ENCODE assay signal across 15 cellular contexts in the genomic region with DNA sequence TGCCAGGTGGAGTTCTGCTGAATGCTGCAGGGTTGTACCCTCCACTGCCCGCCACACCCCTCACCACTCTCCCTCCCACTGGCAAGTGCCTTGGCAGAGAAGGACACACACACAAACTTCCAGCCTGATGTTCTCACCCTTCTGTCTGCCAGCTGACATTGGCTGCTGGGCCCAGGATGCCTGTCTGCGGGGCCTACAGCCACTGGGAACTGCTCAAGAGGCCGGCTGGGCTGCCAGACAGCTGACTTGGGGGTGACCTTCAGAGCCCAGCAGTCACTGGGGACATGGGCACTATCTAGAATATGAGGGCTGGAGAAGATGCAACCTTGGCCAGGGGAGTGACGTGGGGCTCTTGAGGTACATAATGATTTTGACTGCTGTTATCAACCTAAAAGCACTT.
DNase-seq lines count a peak whose midpoint lies in the region; ATAC-seq, FAIRE-seq and TF ChIP-seq lines count a peak whose summit lies in the region.
"Had no signal": no experiment of that assay in that cellular context is flagged by ENCODE, and none has a peak within 500 bp of the region (broad histone marks: within the 10 kb centered on the region; RNA-seq: fewer than 3 reads in every experiment).

No MANE protein-coding gene starts in this region.

- H3K9ac ChIP-seq in H1 (replicated peaks in 1 of 4; ENCODE audit: extremely low read depth in 1 of 4, low read depth in 3 of 4, low read length in 3 of 4) = no peak overlapping the region

- no peaks in the 10 kb centered on the region for H3K79me1 ChIP-seq in H1 (ENCODE audit: low read depth, low read length)

- H3K14ac ChIP-seq in H1 (ENCODE audit: insufficient read length) = no peak overlapping the region

- no peak overlapping the region for H3K4me3 Mint-ChIP-seq in mesothelial cell of epicardium

- no peak overlapping the region for H3K4ac ChIP-seq in H1 (replicated peaks; ENCODE audit: insufficient read length, low read depth, low read length)

- no peak overlapping the region for H2BK5ac ChIP-seq in H1 (ENCODE audit: low read depth, low read length)

- no peak overlapping the region for H3K4me2 ChIP-seq in H1 (ENCODE audit: insufficient read depth in 1 of 2, low read depth in 2 of 2, low read length in 2 of 2)

- H4K20me1 ChIP-seq in H1 (replicated peaks in 1 of 2; ENCODE audit: control insufficient read depth in 1 of 2, insufficient read depth in 2 of 2, low read length in 2 of 2) = peaks cover 0 to 8% of the 10 kb centered on the region in 2 experiments

- H3K18ac ChIP-seq in H1 (ENCODE audit: extremely low read depth, low read length) = no peak overlapping the region

- no peak overlapping the region for H2BK20ac ChIP-seq in H1 (ENCODE audit: low read length)

- no peaks in the 10 kb centered on the region for H3K36me3 Mint-ChIP-seq in mesothelial cell of epicardium

- no peak overlapping the region for H4K5ac ChIP-seq in H1 (ENCODE audit: insufficient read length, low read depth, low read length)

- no peak overlapping the region for H3K23ac ChIP-seq in H1 (ENCODE audit: insufficient read length)

- H3K9me3 Mint-ChIP-seq in mesothelial cell of epicardium = no peaks in the 10 kb centered on the region

- no peak for FAIRE-seq in H1 (lab: Jason Lieb, UNC)

- no peak overlapping the region for H3K56ac ChIP-seq in H1 (replicated peaks; ENCODE audit: insufficient read length, low read depth, low read length)

- TF ChIP-seq RAD21 in H1 (IDR thresholded peaks at IDR 0.05 in 1 of 2, conservative IDR thresholded peaks at IDR 0.05 in 1 of 2; ENCODE audit: low read depth in 2 of 2, low read length in 2 of 2) = no peak

- H3K27me3 Mint-ChIP-seq in mesothelial cell of epicardium (ENCODE audit: low read depth) = peaks cover 18% of the 10 kb centered on the region

- H3K79me2 ChIP-seq in H1 (ENCODE audit: control insufficient read depth in 1 of 2, insufficient read depth in 2 of 2, low read length in 2 of 2) = no peaks in the 10 kb centered on the region

- ATAC-seq in Right ventricle myocardium inferior (peak; percentile 9), GM21526 (IDR thresholded peaks at IDR 0.05; ENCODE audit: low FRiP score, unreplicated experiment) (no peak)
- ATAC-seq: HCT116 had no signal

- CTCF ChIA-PET in H1 (lab: Charles Lee; ENCODE audit: partially characterized antibody) = interaction anchor here (0.8 to 7.3 kb wide), 15 partner anchors 9 to 188 kb away, joined by 3 to 110 read pairs (median 5); no protein-coding TSS in a partner anchor

- H3K4me3 ChIP-seq in H1 (ENCODE audit: extremely low read depth in 1 of 4, insufficient read depth in 2 of 4, low read depth in 3 of 4, low read length in 4 of 4) = no peak overlapping the region
- H3K4me3 ChIP-seq in tibial artery = no peak overlapping the region

- H3K4me1 Mint-ChIP-seq in mesothelial cell of epicardium = peaks cover 10% of the 10 kb centered on the region

- peak overlapping the region; percentile 3 for H3K27ac Mint-ChIP-seq in mesothelial cell of epicardium

- H4K8ac ChIP-seq in H1 (ENCODE audit: extremely low read depth, insufficient read depth, low read length) = peak overlapping the region; percentile 38

- intact Hi-C loops in Right ventricle myocardium inferior (cut with DNase I) = no loop called here
- intact Hi-C loops in cardiac septum (cut with DNase I) = no loop called here
- intact Hi-C loops in tibial artery (cut with DNase I; ENCODE audit: low total_unique reads) = no loop called here
- intact Hi-C loops in head of caudate nucleus (cut with DNase I) = no loop called here

- H4K91ac ChIP-seq in H1 (replicated peaks; ENCODE audit: insufficient read length, low read length) = no peak overlapping the region

- H2BK15ac ChIP-seq in H1 (ENCODE audit: low read length) = no peak overlapping the region

- no peak for DNase-seq in Right ventricle myocardium inferior (ENCODE audit: missing footprints)
- no peak for DNase-seq in cardiac septum (ENCODE audit: low spot score)
- DNase-seq in H1 (ENCODE audit: low read depth in 1 of 2, low spot score in 2 of 2) = no peak
- DNase-seq in mesothelial cell of epicardium (ENCODE audit: low spot score in 2 of 2, unreplicated experiment in 2 of 2) = no peak
- DNase-seq in tibial artery = no peak
- DNase-seq in foreskin melanocyte = no peak
- DNase-seq in head of caudate nucleus = no peak
- DNase-seq: 8988T, NCI-H1436 treated with DMSO at 0.1 percent for 48 hours, NCI-H2081 treated with DMSO at 0.1 percent for 48 hours, NCI-H226, NCI-H526 had no signal

- no peak for TF ChIP-seq CTCF in H1 (IDR thresholded peaks at IDR 0.05; ENCODE audit: control extremely low read depth in 1 of 3, insufficient read depth in 1 of 3, low read depth in 1 of 3, low read length in 3 of 3)
- TF ChIP-seq CTCF in mesothelial cell of epicardium (IDR thresholded peaks at IDR 0.05; ENCODE audit: unreplicated experiment) = no peak
- TF ChIP-seq CTCF in tibial artery (IDR thresholded peaks at IDR 0.05) = no peak

- 81% methylated on average over 4 of the region's 4 CpGs; no CpG with 5 or more reads in 1 of the 2 experiments for WGBS in H1 (ENCODE audit: extremely low coverage in 1 of 2, insufficient coverage in 1 of 2, insufficient read length in 1 of 2, insufficient replicate concordance in 2 of 2, low coverage in 1 of 2, low lambda C conversion rate in 2 of 2, missing lambda C conversion rate in 1 of 2), 2 experiments

- H3K9me3 ChIP-seq in H1 (ENCODE audit: insufficient read depth in 2 of 2, low read depth in 1 of 2, low read length in 1 of 2) (no peaks in the 10 kb centered on the region), tibial artery (no peaks in the 10 kb centered on the region)

- no peaks in the 10 kb centered on the region for H3K36me3 ChIP-seq in H1 (ENCODE audit: control insufficient read depth in 2 of 4, insufficient read depth in 4 of 4, low read length in 3 of 4)
- H3K36me3 ChIP-seq in tibial artery = no peaks in the 10 kb centered on the region

- no peak for TF ChIP-seq POLR2A in H1 (IDR thresholded peaks at IDR 0.05; ENCODE audit: control extremely low read depth in 1 of 2, low read depth in 2 of 2, low read length in 2 of 2)

- no peak overlapping the region for H2AK5ac ChIP-seq in H1 (ENCODE audit: low read depth, low read length)

- POLR2A ChIA-PET in H1 (lab: Charles Lee; ENCODE audit: partially characterized antibody) = no interaction called here

- H3K27ac ChIP-seq in H1 (ENCODE audit: low read depth, low read length) = no peak overlapping the region
- peak overlapping the region; percentile 23 to 84 for H3K27ac ChIP-seq in tibial artery
- H3K27ac ChIP-seq: C4-2B had no signal

- H2BK120ac ChIP-seq in H1 (replicated peaks; ENCODE audit: low read depth, low read length) = no peak overlapping the region

- H2BK12ac ChIP-seq in H1 (ENCODE audit: low read depth, low read length) = no peak overlapping the region

- H3K23me2 ChIP-seq in H1 (ENCODE audit: low read depth, low read length) = peaks cover 18% of the 10 kb centered on the region; the same call in 1 of the 2 replicates

- no peak for TF ChIP-seq EP300 in H1 (IDR thresholded peaks at IDR 0.05; ENCODE audit: borderline replicate concordance in 1 of 2, low read depth in 2 of 2, low read length in 2 of 2)

- peaks cover 7 to 27% (median 21%) of the 10 kb centered on the region in 4 experiments for H3K27me3 ChIP-seq in H1 (replicated peaks in 1 of 4; ENCODE audit: control insufficient read depth in 3 of 4, extremely low read depth in 1 of 4, insufficient read depth in 3 of 4, low read length in 3 of 4)
- H3K27me3 ChIP-seq in tibial artery = no peaks in the 10 kb centered on the region

- H2AFZ ChIP-seq in H1 (ENCODE audit: low read length) = no peak overlapping the region

- H3K4me1 ChIP-seq in H1 (replicated peaks in 1 of 4; ENCODE audit: control insufficient read depth in 3 of 4, insufficient read depth in 4 of 4, low read length in 3 of 4) (peaks cover 3 to 15% (median 13%) of the 10 kb centered on the region in 4 experiments), tibial artery (peaks cover 6 to 42% (median 38%) of the 10 kb centered on the region in 4 donors)

TF ChIP-seq in H1, 55 proteins besides CTCF, POLR2A, EP300 and RAD21:
- TF ChIP-seq CHD2 (IDR thresholded peaks at IDR 0.05; ENCODE audit: low read length) = no peak
- TF ChIP-seq SUZ12 (IDR thresholded peaks at IDR 0.05; ENCODE audit: low read length) = no peak
- TF ChIP-seq BRCA1 (IDR thresholded peaks at IDR 0.05; ENCODE audit: low read depth, low read length) = no peak
- no peak for TF ChIP-seq JUND (IDR thresholded peaks at IDR 0.05; ENCODE audit: low read length)
- no peak for TF ChIP-seq SIX5 (IDR thresholded peaks at IDR 0.05; ENCODE audit: low read depth, low read length)
- TF ChIP-seq PHF8 (conservative IDR thresholded peaks at IDR 0.05; ENCODE audit: low read depth, low read length) = no peak
- TF ChIP-seq, protein P1, sequence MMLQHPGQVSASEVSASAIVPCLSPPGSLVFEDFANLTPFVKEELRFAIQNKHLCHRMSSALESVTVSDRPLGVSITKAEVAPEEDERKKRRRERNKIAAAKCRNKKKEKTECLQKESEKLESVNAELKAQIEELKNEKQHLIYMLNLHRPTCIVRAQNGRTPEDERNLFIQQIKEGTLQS (IDR thresholded peaks at IDR 0.05; ENCODE audit: insufficient read depth, low read depth, low read length) = no peak
- no peak for TF ChIP-seq CBX8 (IDR thresholded peaks at IDR 0.05; ENCODE audit: borderline replicate concordance, low read depth, low read length)
- TF ChIP-seq EZH2 (IDR thresholded peaks at IDR 0.05; ENCODE audit: low read depth, low read length, severe bottlenecking) = no peak
- TF ChIP-seq RXRA (IDR thresholded peaks at IDR 0.05; ENCODE audit: insufficient read depth, low read depth, low read length) = no peak
- TF ChIP-seq GABPA (IDR thresholded peaks at IDR 0.05; ENCODE audit: borderline replicate concordance, insufficient read depth, low read length) = no peak
- TF ChIP-seq RBBP5 (IDR thresholded peaks at IDR 0.05; ENCODE audit: borderline replicate concordance, low read depth, low read length) = no peak
- TF ChIP-seq ASH2L (IDR thresholded peaks at IDR 0.05; ENCODE audit: low read length) = no peak
- TF ChIP-seq GTF2F1 (IDR thresholded peaks at IDR 0.05; ENCODE audit: borderline replicate concordance, low read depth, low read length) = no peak
- no peak for TF ChIP-seq BACH1 (IDR thresholded peaks at IDR 0.05; ENCODE audit: low read length)
- TF ChIP-seq SRF (IDR thresholded peaks at IDR 0.05; ENCODE audit: low read depth, low read length) = no peak
- TF ChIP-seq HDAC6 (IDR thresholded peaks at IDR 0.05; ENCODE audit: low read depth, low read length) = no peak
TF ChIP-seq in H1: peak in this region for 0.
